32 cellular contexts compared by ENCODE assay signal in genomic region chr10:76038696-76039095, GRCh38.
"Had no signal": no experiment of that assay in that cellular context is flagged by ENCODE, and none has a peak within 500 bp of the region (broad histone marks: within the 10 kb centered on the region; RNA-seq: fewer than 3 reads in every experiment).

No MANE protein-coding gene starts in this region.

- DNase-seq: activated B cell treated with CpG ODN at 0.5 μM for 24 hours; activated CD4-positive, alpha-beta memory T cell treated with anti-CD3 and anti-CD28 coated beads, Interleukin-2, amount 10 ng/mL, durations not matched to agents 7 days and 5 days; activated CD4-positive, alpha-beta T cell treated with anti-CD3 and anti-CD28 coated beads for 1 hour; activated CD4-positive, alpha-beta T cell treated with anti-CD3 and anti-CD28 coated beads for 36 hours; activated CD4-positive, alpha-beta T cell treated with anti-CD3 and anti-CD28 coated beads for 48 hours; activated CD4-positive, alpha-beta T cell treated with anti-CD3 and anti-CD28 coated beads, Interleukin-2, amount 10 ng/mL, durations not matched to agents 7 days and 5 days; activated CD4-positive, alpha-beta T cell treated with anti-CD3 and anti-CD28 coated beads, Interleukin-2, amount 50 U/mL, for 48 hours; activated CD8-positive, alpha-beta memory T cell treated with anti-CD3 and anti-CD28 coated beads for 24 hours; activated CD8-positive, alpha-beta memory T cell treated with anti-CD3 and anti-CD28 coated beads, Interleukin-2, amount 10 ng/mL, durations not matched to agents 7 days and 5 days; activated CD8-positive, alpha-beta memory T cell treated with anti-CD3 and anti-CD28 coated beads, Interleukin-2, amount 50 U/mL, for 48 hours; activated CD8-positive, alpha-beta T cell treated with anti-CD3 and anti-CD28 coated beads, Interleukin-2, amount 10 ng/mL, durations not matched to agents 7 days and 5 days; activated effector memory CD4-positive, alpha-beta T cell treated with Interleukin-2 at 50 U/mL for 16 hours; activated gamma-delta T cell; activated naive CD4-positive, alpha-beta T cell treated with anti-CD3 and anti-CD28 coated beads, Interleukin-2, amount 10 ng/mL, durations not matched to agents 7 days and 5 days; activated naive CD4-positive, alpha-beta T cell treated with Interleukin-2 at 50 U/mL for 16 hours; activated naive CD8-positive, alpha-beta T cell treated with anti-CD3 and anti-CD28 coated beads, Interleukin-2, amount 10 ng/mL, durations not matched to agents 7 days and 5 days; activated naive CD8-positive, alpha-beta T cell treated with anti-CD3 and anti-CD28 coated beads, Interleukin-2, amount 50 U/mL, for 24 hours; activated T-cell treated with anti-CD3 and anti-CD28 coated beads, Interleukin-2, amount 50 U/mL, for 24 hours; activated T-cell treated with anti-CD3 and anti-CD28 coated beads, Interleukin-2, amount 50 U/mL, for 48 hours; adrenal gland; amniotic stem cell; aorta; body of pancreas; brain microvascular endothelial cell; central memory CD4-positive, alpha-beta T cell; T-helper 1 cell; T-helper 2 cell; T-helper 9 cell had no signal

- H3K27me3 ChIP-seq: adrenal gland, body of pancreas, brain microvascular endothelial cell, breast epithelium had no signal

- H3K4me3 ChIP-seq: adrenal gland, body of pancreas, breast epithelium had no signal

- H3K27ac ChIP-seq: adrenal gland, body of pancreas, brain microvascular endothelial cell, breast epithelium, VCaP had no signal

- H3K36me3 ChIP-seq: adrenal gland, brain microvascular endothelial cell, breast epithelium had no signal

- FAIRE-seq: astrocyte, TTC549 had no signal

- ATAC-seq: activated CD4-positive, alpha-beta T cell treated with anti-CD3 and anti-CD28 coated beads for 36 hours; activated CD8-positive, alpha-beta memory T cell treated with anti-CD3 and anti-CD28 coated beads, Interleukin-2, amount 10 ng/mL, durations not matched to agents 7 days and 5 days; activated CD8-positive, alpha-beta T cell treated with anti-CD3 and anti-CD28 coated beads, Interleukin-2, amount 10 ng/mL, durations not matched to agents 7 days and 5 days; activated naive CD8-positive, alpha-beta T cell treated with anti-CD3 and anti-CD28 coated beads, Interleukin-2, amount 50 U/mL, for 24 hours; body of pancreas had no signal
